8 cellular contexts compared by ENCODE assay signal in the genomic region with DNA sequence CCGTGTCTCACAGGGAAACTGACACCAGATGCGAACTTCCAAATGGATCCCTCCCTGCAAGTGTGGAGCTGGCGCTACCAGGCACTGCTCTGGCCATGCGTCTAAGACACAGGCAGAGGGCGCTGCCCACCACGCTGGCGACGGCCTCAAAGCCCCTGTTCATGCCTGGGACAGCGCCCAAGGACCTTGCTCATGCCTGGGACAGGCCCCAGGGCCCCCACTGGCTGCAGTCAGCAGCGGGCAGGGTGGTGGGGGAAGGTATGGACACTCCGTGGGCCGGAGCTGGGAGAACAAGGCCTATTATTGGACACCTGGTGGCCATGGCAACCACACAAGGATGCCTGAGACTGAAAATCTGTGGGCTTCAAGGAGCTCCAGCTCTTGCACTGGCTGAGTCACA. TPM values are rescaled to one million over a fixed set of nuclear protein-coding genes. Genes with fewer than 3 reads are reported as not detected.
DNase-seq lines count a peak whose midpoint lies in the region; ATAC-seq, FAIRE-seq and TF ChIP-seq lines count a peak whose summit lies in the region.

No MANE protein-coding gene starts in this region.

- peak; percentile 94 for TF ChIP-seq CTCF in astrocyte of the cerebellum (IDR thresholded peaks at IDR 0.05; ENCODE audit: low read depth, low read length, missing control alignments)
- TF ChIP-seq CTCF in gastrocnemius medialis (IDR thresholded peaks at IDR 0.05 in 4 of 5, conservative IDR thresholded peaks at IDR 0.05 in 1 of 5) = peak in 4 of 5 experiments; percentile 48 to 71 (median 63)

- TF ChIP-seq POLR2A in gastrocnemius medialis (IDR thresholded peaks at IDR 0.05) = no peak

- FAIRE-seq in HTR-8/SVneo (lab: Jason Lieb, UNC) = peak; percentile 94

- no peaks in the 10 kb centered on the region for H3K9me3 ChIP-seq in gastrocnemius medialis

- H3K36me3 ChIP-seq in gastrocnemius medialis = no peaks in the 10 kb centered on the region

- H3K4me1 ChIP-seq in gastrocnemius medialis = no peaks in the 10 kb centered on the region

- in situ Hi-C loops in astrocyte of the cerebellum (cut with HindIII; ENCODE audit: low sequenced_read_pairs) = no loop called here
- in situ Hi-C loops in gastrocnemius medialis (cut with MboI; ENCODE audit: low sequenced_read_pairs in 4 of 4) = no loop called here

- peaks cover 0 to 34% (median 0%) of the 10 kb centered on the region in 3 donors for H3K27me3 ChIP-seq in gastrocnemius medialis

- DNase-seq in DMS53 treated with DMSO at 0.1 percent for 48 hours (lab: John Stamatoyannopoulos, UW; ENCODE audit: unreplicated experiment) (peak; percentile 37), HTR-8/SVneo (ENCODE audit: insufficient read length, low spot score) (peak; percentile 91), SW480 (ENCODE audit: low spot score) (peak; percentile 75), astrocyte of the cerebellum (ENCODE audit: low read depth) (peak; percentile 60), hippocampal formation (lab: John Stamatoyannopoulos, UW) (peak; percentile 51 to 53), gastrocnemius medialis (no peak)

- intact Hi-C loops in gastrocnemius medialis (cut with DNase I; ENCODE audit: low total_unique reads) = no loop called here

- peak in 1 of 2 donors; percentile 68 for ATAC-seq in gastrocnemius medialis
- ATAC-seq in GM21786 (IDR thresholded peaks at IDR 0.05; ENCODE audit: unreplicated experiment) = no peak
- no peak for ATAC-seq in GM18511 (IDR thresholded peaks at IDR 0.05; ENCODE audit: unreplicated experiment)

- H3K27ac ChIP-seq in gastrocnemius medialis = no peak overlapping the region

- H3K4me3 ChIP-seq in astrocyte of the cerebellum (ENCODE audit: low read depth, low read length) (no peak overlapping the region), gastrocnemius medialis (no peak overlapping the region)

RNA-seq across cellular contexts. Expression of a gene that starts 8.8 kb away (rescaled TPM):
- not detected for total RNA-seq in gastrocnemius medialis

RNA-seq across cellular contexts. Expression of a gene that starts 19.0 kb away (rescaled TPM):
- not detected for total RNA-seq in gastrocnemius medialis

RNA-seq across cellular contexts. Expression of a gene that starts 21.9 kb away (rescaled TPM):
- not detected for total RNA-seq in gastrocnemius medialis

RNA-seq across cellular contexts. Expression of a gene that starts 40.7 kb away (rescaled TPM):
- total RNA-seq in gastrocnemius medialis = not detected

RNA-seq across cellular contexts. Expression of a gene that starts 44.1 kb away (rescaled TPM):
- total RNA-seq in gastrocnemius medialis = 10 to 100 TPM; 19.5 to 54.5 (median 30.2) TPM

Comparison
In these comparisons a context has a peak if more than half of its experiments do, and no peak if none do; other contexts are left out.
1. DNase-seq: peak in DMS53 treated with DMSO at 0.1 percent for 48 hours (single experiment), HTR-8/SVneo (single experiment), SW480 (single experiment), astrocyte of the cerebellum (single experiment) and hippocampal formation (2 of 2); none in gastrocnemius medialis (0 of 2).